ENCODE assay signal across 21 cellular contexts in the genomic region with DNA sequence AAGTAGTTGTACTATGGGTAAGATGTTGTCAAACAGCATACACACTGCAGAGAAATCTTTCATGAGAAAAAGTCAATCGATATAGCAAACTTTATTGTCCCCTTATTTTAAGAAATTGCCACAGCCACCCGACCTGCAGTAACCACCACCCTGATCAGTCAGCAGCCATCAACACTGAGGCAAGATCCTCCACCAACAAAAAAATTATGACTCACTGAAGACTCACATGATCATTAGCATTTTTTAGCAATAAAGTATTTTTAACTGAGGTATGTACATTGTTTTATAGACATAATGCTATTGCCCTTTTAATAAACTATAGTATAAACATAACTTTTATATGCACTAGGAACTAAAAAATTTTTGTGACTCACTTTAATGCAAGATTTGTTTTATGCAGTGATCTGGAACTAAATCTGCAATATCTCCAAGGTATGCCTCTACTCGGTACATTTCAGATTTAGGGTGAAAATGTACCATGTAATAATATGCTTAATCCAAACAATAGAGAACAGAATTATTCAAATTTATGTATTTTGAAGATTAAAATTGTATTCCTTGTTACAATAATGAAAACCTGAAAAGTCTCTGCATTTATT.
"Had no signal": no experiment of that assay in that cellular context is flagged by ENCODE, and none has a peak within 500 bp of the region (broad histone marks: within the 10 kb centered on the region; RNA-seq: fewer than 3 reads in every experiment).

No MANE protein-coding gene starts in this region.

- H3K9ac ChIP-seq: neural progenitor cell had no signal

- H3K27me3 ChIP-seq: dorsolateral prefrontal cortex, hepatocyte, neural progenitor cell, pancreas had no signal

- H3K36me3 ChIP-seq: left ventricle myocardium inferior, lower lobe of right lung, neural progenitor cell, pancreas had no signal

- DNase-seq: dorsolateral prefrontal cortex; effector CD8-positive, alpha-beta T cell; head of caudate nucleus; kidney; left cardiac atrium; left ventricle myocardium inferior; lower lobe of right lung; mesenchymal stem cell; midbrain; occipital lobe; pancreas; right cardiac atrium; stimulated activated CD4-positive, alpha-beta T cell treated with anti-CD3 and anti-CD28 coated beads, Interleukin-2, amount 100 ng/mL, for 48 hours; stimulated activated naive CD4-positive, alpha-beta T cell treated with Interleukin-2 at 50 U/mL for 16 hours; trophoblast cell had no signal

- H3K4me2 ChIP-seq: hepatocyte, neural progenitor cell, smooth muscle cell had no signal

- ATAC-seq: esophagus mucosa; left cardiac atrium; lower lobe of right lung; natural killer cell treated with Interleukin-12 subunit alpha and Interleukin-12 subunit beta and Interleukin-15 and Interleukin-18, amount 100 ng/mL, for 72 hours; pancreas; right cardiac atrium had no signal

- H3K4me1 ChIP-seq: left ventricle myocardium inferior, lower lobe of right lung, pancreas had no signal

- H3K4me3 ChIP-seq: coronary artery, dorsolateral prefrontal cortex, hepatocyte, left ventricle myocardium inferior, lower lobe of right lung, neural progenitor cell, pancreas, smooth muscle cell had no signal

- H2AFZ ChIP-seq: hepatocyte, neural progenitor cell had no signal

- H3K9me3 ChIP-seq: left ventricle myocardium inferior, lower lobe of right lung, pancreas had no signal

- H3K79me2 ChIP-seq: hepatocyte had no signal

- H3K27ac ChIP-seq: coronary artery, dorsolateral prefrontal cortex, hepatocyte, left ventricle myocardium inferior, lower lobe of right lung, neural progenitor cell, pancreas had no signal
